ENCODE assay signal across 20 cellular contexts in the genomic region with DNA sequence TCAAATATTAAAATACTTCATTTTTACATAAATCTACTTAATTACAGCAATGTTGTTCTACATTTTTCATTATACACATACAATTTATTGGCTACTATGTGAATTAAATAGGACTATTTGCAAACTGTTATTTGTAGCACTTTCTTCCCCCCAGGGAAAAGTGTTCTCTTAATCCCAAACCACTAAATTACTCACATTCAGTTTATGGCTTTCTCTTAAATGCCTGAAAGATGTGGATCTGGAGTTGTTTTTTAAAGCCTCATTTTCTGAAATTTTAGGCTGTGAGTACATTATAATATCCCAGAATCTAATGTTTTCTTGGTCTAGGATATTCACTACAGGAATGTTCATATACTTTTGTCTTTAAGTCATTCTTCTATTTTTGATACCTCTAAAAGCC. TPM values are rescaled to one million over a fixed set of nuclear protein-coding genes. Genes with fewer than 3 reads are reported as not detected.
"Had no signal": no experiment of that assay in that cellular context is flagged by ENCODE, and none has a peak within 500 bp of the region (broad histone marks: within the 10 kb centered on the region; RNA-seq: fewer than 3 reads in every experiment).

No MANE protein-coding gene starts in this region.

- H3K4me1 ChIP-seq: esophagus muscularis mucosa, heart right ventricle, upper lobe of left lung had no signal

- H3K4me3 ChIP-seq: coronary artery, esophagus muscularis mucosa, heart right ventricle, upper lobe of left lung had no signal

- ATAC-seq: activated CD4-positive, CD25-positive, alpha-beta regulatory T cell treated with anti-CD3 and anti-CD28 coated beads, Interleukin-2, amount 50 U/mL, for 24 hours; activated T-cell treated with anti-CD3 and anti-CD28 coated beads, Interleukin-2, amount 50 U/mL, for 72 hours; heart right ventricle; left colon; sciatic nerve had no signal

- DNase-seq: activated CD4-positive, alpha-beta memory T cell treated with anti-CD3 and anti-CD28 coated beads, Interleukin-2, amount 10 ng/mL, durations not matched to agents 7 days and 5 days; activated CD4-positive, alpha-beta T cell treated with anti-CD3 and anti-CD28 coated beads, Interleukin-2, amount 10 ng/mL, durations not matched to agents 24 days and 14 days; activated effector memory CD4-positive, alpha-beta T cell treated with Interleukin-2 at 50 U/mL for 16 hours; activated naive CD4-positive, alpha-beta T cell treated with anti-CD3 and anti-CD28 coated beads for 36 hours; activated T-cell treated with anti-CD3 and anti-CD28 coated beads, Interleukin-2, amount 50 U/mL, for 72 hours; amygdala; cerebellar nuclear complex; heart right ventricle; left colon; nephron progenitor cell; stimulated activated CD4-positive, alpha-beta T cell treated with anti-CD3 and anti-CD28 coated beads, Interleukin-4, amount 100 ng/mL, for 24 hours; stimulated activated naive CD4-positive, alpha-beta T cell treated with Interleukin-2 at 50 U/mL for 16 hours; upper lobe of left lung had no signal

- H3K27ac ChIP-seq: coronary artery, esophagus muscularis mucosa, heart right ventricle, parathyroid adenoma, upper lobe of left lung had no signal

- H3K9ac ChIP-seq: parathyroid adenoma had no signal

- H2AFZ ChIP-seq: parathyroid adenoma had no signal

- H3K36me3 ChIP-seq: esophagus muscularis mucosa, heart right ventricle, upper lobe of left lung had no signal

- H3K9me3 ChIP-seq: esophagus muscularis mucosa, upper lobe of left lung had no signal

- H3K27me3 ChIP-seq: esophagus muscularis mucosa, heart right ventricle, upper lobe of left lung had no signal

RNA-seq across cellular contexts. Expression of gene PRTG, which starts 32.7 kb away (rescaled TPM):
- total RNA-seq: activated CD4-positive, alpha-beta memory T cell treated with anti-CD3 and anti-CD28 coated beads, Interleukin-2, amount 10 ng/mL, durations not matched to agents 7 days and 5 days; activated CD4-positive, alpha-beta T cell treated with anti-CD3 and anti-CD28 coated beads, Interleukin-2, amount 10 ng/mL, durations not matched to agents 24 days and 14 days; activated naive CD4-positive, alpha-beta T cell treated with anti-CD3 and anti-CD28 coated beads for 36 hours; T-helper 2 cell treated with Interferon-gamma antibody and Interleukin-4, amounts not matched to agents 100 ng/mL and 5 ng/mL, for 36 hours had no signal
- polyA plus RNA-seq: keratinocyte had no signal
